22 cellular contexts compared by ENCODE assay signal in the genomic region with DNA sequence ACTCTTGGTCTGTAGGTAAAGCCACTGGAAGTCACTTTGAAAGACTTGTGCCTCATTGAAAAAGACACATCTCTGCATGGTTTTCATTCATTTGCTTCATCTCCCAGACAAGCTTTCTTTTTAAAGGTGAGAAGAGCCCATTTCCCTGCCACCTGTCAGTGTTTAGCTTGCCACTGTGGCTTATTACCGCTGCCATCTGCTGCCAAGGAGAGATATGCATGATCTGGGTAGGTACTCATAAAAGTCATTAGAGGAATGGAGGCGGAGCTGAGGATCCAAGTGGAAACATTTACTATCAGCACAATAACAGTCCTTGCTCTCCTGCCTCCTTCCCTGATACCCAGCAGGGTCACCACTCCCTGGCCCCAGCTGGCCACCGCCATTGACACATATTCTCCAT.
DNase-seq lines count a peak whose midpoint lies in the region; ATAC-seq and TF ChIP-seq lines count a peak whose summit lies in the region.
"Had no signal": no experiment of that assay in that cellular context is flagged by ENCODE, and none has a peak within 500 bp of the region (broad histone marks: within the 10 kb centered on the region; RNA-seq: fewer than 3 reads in every experiment).

No MANE protein-coding gene starts in this region.

- H3K9ac ChIP-seq in OCI-LY3 (ENCODE audit: low read length) = no peak overlapping the region

- H3K79me2 ChIP-seq in OCI-LY3 (ENCODE audit: low read length) = no peaks in the 10 kb centered on the region

- H2AFZ ChIP-seq in OCI-LY3 (ENCODE audit: low read depth, low read length) = no peak overlapping the region

- no peaks in the 10 kb centered on the region for H3K27me3 ChIP-seq in OCI-LY3 (ENCODE audit: low read depth, low read length)
- H3K27me3 ChIP-seq: stomach had no signal

- no peaks in the 10 kb centered on the region for H3K9me3 ChIP-seq in OCI-LY3 (ENCODE audit: insufficient read depth, low read length)
- H3K9me3 ChIP-seq: prostate gland, stomach had no signal

- no peaks in the 10 kb centered on the region for H3K4me1 ChIP-seq in OCI-LY3 (ENCODE audit: low read length)
- H3K4me1 ChIP-seq: left ventricle myocardium inferior, prostate gland, stomach had no signal

- H3K36me3 ChIP-seq in OCI-LY3 (replicated peaks; ENCODE audit: low read depth, low read length) = no peaks in the 10 kb centered on the region
- H3K36me3 ChIP-seq: left ventricle myocardium inferior, prostate gland, stomach had no signal

- DNase-seq in COR-L47 (lab: John Stamatoyannopoulos, UW) = peak; percentile 36
- peak; percentile 15 for DNase-seq in DMS 273 treated with DMSO at 0.1 percent for 48 hours (lab: John Stamatoyannopoulos, UW)
- DNase-seq in NCI-H2029 treated with DMSO at 0.1 percent for 48 hours (lab: John Stamatoyannopoulos, UW) = peak; percentile 31
- DNase-seq in LoVo (ENCODE audit: low spot score) = no peak
- DNase-seq: activated CD4-positive, alpha-beta T cell treated with anti-CD3 and anti-CD28 coated beads, Interleukin-2, amount 50 U/mL, for 48 hours; activated naive CD4-positive, alpha-beta T cell treated with anti-CD3 and anti-CD28 coated beads, Interleukin-2, amount 50 U/mL, for 16 hours; activated T-cell treated with anti-CD3 and anti-CD28 coated beads, Interleukin-2, amount 50 U/mL, for 24 hours; endodermal cell; GF-D8; H9; head of caudate nucleus; left ventricle myocardium inferior; NCI-H446 treated with DMSO at 0.1 percent for 48 hours; SHP77 treated with DMSO at 0.1 percent for 48 hours; stimulated activated CD4-positive, alpha-beta T cell treated with anti-CD3 and anti-CD28 coated beads, Interleukin-4, amount 100 ng/mL, for 1 hour; stomach had no signal

- H3K4me2 ChIP-seq in OCI-LY3 (ENCODE audit: low read length) = no peak overlapping the region

- no peaks in the 10 kb centered on the region for H4K20me1 ChIP-seq in OCI-LY3 (ENCODE audit: insufficient read depth, low read length)

- H3K4me3 ChIP-seq in OCI-LY3 (ENCODE audit: low read length) = no peak overlapping the region
- H3K4me3 ChIP-seq: left ventricle myocardium inferior, prostate gland, skin epidermis, stomach had no signal

- peak; percentile 19 for TF ChIP-seq CTCF in OCI-LY3 (IDR thresholded peaks at IDR 0.05; ENCODE audit: low read depth, low read length)

- no peak for ATAC-seq in GM18867 (IDR thresholded peaks at IDR 0.05; ENCODE audit: unreplicated experiment)
- no peak for ATAC-seq in GM19452 (IDR thresholded peaks at IDR 0.05; ENCODE audit: unreplicated experiment)
- ATAC-seq in HG03460 (IDR thresholded peaks at IDR 0.05; ENCODE audit: unreplicated experiment) = no peak

- no peak overlapping the region for H3K27ac ChIP-seq in OCI-LY3 (ENCODE audit: low read length)
- H3K27ac ChIP-seq: left ventricle myocardium inferior, prostate gland, skin epidermis, stomach had no signal
